In the genomic region with DNA sequence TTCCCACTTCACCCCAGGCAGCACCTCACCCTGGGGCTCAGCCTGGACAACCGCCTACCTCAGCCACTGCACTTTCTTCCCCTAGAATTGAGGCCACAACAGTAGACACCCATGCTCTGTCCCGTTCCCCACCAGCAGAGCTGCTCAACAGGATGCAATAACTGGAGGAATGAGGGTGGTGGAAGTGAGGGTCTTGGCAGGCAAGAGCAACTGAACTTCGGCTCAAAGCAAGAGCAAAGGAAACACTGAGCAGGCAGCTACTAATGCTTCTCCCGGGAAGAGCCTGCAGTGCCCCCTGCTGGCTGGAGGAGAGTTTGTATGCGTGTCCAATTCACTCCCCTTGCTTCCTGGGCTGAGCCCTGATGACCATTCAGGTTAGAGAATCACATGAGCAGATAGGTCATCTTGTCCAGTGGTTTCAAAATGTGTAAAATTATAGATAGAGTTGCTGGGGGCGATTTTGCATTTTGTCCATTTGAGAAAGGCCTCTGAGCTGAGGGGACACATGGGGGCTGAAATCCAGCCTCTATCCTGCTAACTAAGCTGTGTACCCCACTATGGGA, we compare ENCODE assay signal across 8 cellular contexts. TPM values are rescaled to one million over a fixed set of nuclear protein-coding genes. Genes with fewer than 3 reads are reported as not detected.
DNase-seq lines count a peak whose midpoint lies in the region; ATAC-seq, FAIRE-seq and TF ChIP-seq lines count a peak whose summit lies in the region.

No MANE protein-coding gene starts in this region.

- whole genome bisulfite sequencing in H1 (ENCODE audit: extremely low coverage in 1 of 2, insufficient coverage in 1 of 2, insufficient read length in 1 of 2, insufficient replicate concordance in 2 of 2, low coverage in 1 of 2, low lambda C conversion rate in 2 of 2, missing lambda C conversion rate in 1 of 2), 2 experiments, result 25% methylated on average over 6 of the region's 6 CpGs; no CpG with 5 or more reads in 1 of the 2 experiments

- FAIRE-seq in H1 (lab: Jason Lieb, UNC), result peak; percentile 39

- H2BK12ac ChIP-seq in H1 (ENCODE audit: low read depth, low read length), result peak overlapping the region; percentile 87; the same call in 1 of the 2 replicates

- ATAC-seq in HG03039 (IDR thresholded peaks at IDR 0.05; ENCODE audit: unreplicated experiment), result no peak

- H3K9ac ChIP-seq in H1 (replicated peaks in 1 of 4; ENCODE audit: extremely low read depth in 1 of 4, low read depth in 3 of 4, low read length in 3 of 4), result no peak overlapping the region

- H3K27me3 ChIP-seq in H1 (replicated peaks in 1 of 4; ENCODE audit: control insufficient read depth in 3 of 4, extremely low read depth in 1 of 4, insufficient read depth in 3 of 4, low read length in 3 of 4), result peaks cover 0 to 43% (median 18%) of the 10 kb centered on the region in 4 experiments; a peak in 4 of 7 replicates

- H2BK120ac ChIP-seq in H1 (replicated peaks; ENCODE audit: low read depth, low read length), result no peak overlapping the region

- H3K23me2 ChIP-seq in H1 (ENCODE audit: low read depth, low read length), result no peaks in the 10 kb centered on the region

- no peak overlapping the region for H3K4me3 ChIP-seq in H1 (ENCODE audit: extremely low read depth in 1 of 4, insufficient read depth in 2 of 4, low read depth in 3 of 4, low read length in 4 of 4)

- H4K8ac ChIP-seq in H1 (ENCODE audit: extremely low read depth, insufficient read depth, low read length), result peak overlapping the region; percentile 86; the same call in 1 of the 2 replicates

- no peak overlapping the region for H3K23ac ChIP-seq in H1 (ENCODE audit: insufficient read length)

- H2BK15ac ChIP-seq in H1 (ENCODE audit: low read length), result peak overlapping the region; percentile 89; the same call in 1 of the 2 replicates

- peak overlapping the region; percentile 97; the same call in 1 of the 2 replicates for H3K18ac ChIP-seq in H1 (ENCODE audit: extremely low read depth, low read length)

- no peak overlapping the region for H4K5ac ChIP-seq in H1 (ENCODE audit: insufficient read length, low read depth, low read length)

- TF ChIP-seq EP300 in H1 (IDR thresholded peaks at IDR 0.05; ENCODE audit: borderline replicate concordance in 1 of 2, low read depth in 2 of 2, low read length in 2 of 2), result no peak

- H3K4me2 ChIP-seq in H1 (ENCODE audit: insufficient read depth in 1 of 2, low read depth in 2 of 2, low read length in 2 of 2), result peak overlapping the region in 1 of 2 experiments; percentile 44; a peak in 1 of 4 replicates

- no peaks in the 10 kb centered on the region for H3K9me3 ChIP-seq in H1 (ENCODE audit: insufficient read depth in 2 of 2, low read depth in 1 of 2, low read length in 1 of 2)

- H3K14ac ChIP-seq in H1 (ENCODE audit: insufficient read length), result no peak overlapping the region

- POLR2A ChIA-PET in H1 (lab: Charles Lee; ENCODE audit: partially characterized antibody), result interaction anchor here (0.8 to 2.8 kb wide), 6 partner anchors 11 to 84 kb away, joined by 3 to 11 read pairs (median 3); a partner anchor contains a TSS

- DNase-seq in CD1c-positive myeloid dendritic cell (ENCODE audit: extremely low spot score) (peak; percentile 79), HCEC 1CT (peak; percentile 66), NCI-H748 (lab: John Stamatoyannopoulos, UW; ENCODE audit: unreplicated experiment) (peak; percentile 98), H1 (ENCODE audit: low read depth in 1 of 2, low spot score in 2 of 2) (peak; percentile 44 to 82), mucosa of gallbladder (ENCODE audit: low spot score) (peak; percentile 65)
- peak; percentile 59 for DNase-seq in activated CD4-positive, alpha-beta T cell treated with anti-CD3 and anti-CD28 coated beads, Interleukin-2, amount 50 U/mL, for 1 hour
- peak; percentile 11 to 48 (median 22) for DNase-seq in stimulated activated naive CD4-positive, alpha-beta T cell (lab: John Stamatoyannopoulos, UW)

- 0 out of 2 replicates have a peak overlapping the region, but pooled peaks have one; percentile 44 for H2BK5ac ChIP-seq in H1 (ENCODE audit: low read depth, low read length)

- TF ChIP-seq CTCF in H1 (IDR thresholded peaks at IDR 0.05; ENCODE audit: control extremely low read depth in 1 of 3, insufficient read depth in 1 of 3, low read depth in 1 of 3, low read length in 3 of 3), result peak; percentile 80 to 98 (median 92)

- peak overlapping the region; percentile 100 for H2AFZ ChIP-seq in H1 (ENCODE audit: low read length)

- no peak overlapping the region for H3K4ac ChIP-seq in H1 (replicated peaks; ENCODE audit: insufficient read length, low read depth, low read length)

- H3K36me3 ChIP-seq in H1 (ENCODE audit: control insufficient read depth in 2 of 4, insufficient read depth in 4 of 4, low read length in 3 of 4), result no peaks in the 10 kb centered on the region

- CTCF ChIA-PET in H1 (lab: Charles Lee; ENCODE audit: partially characterized antibody), result interaction anchor here (0.5 to 17.8 kb wide), 50 partner anchors 10 to 1456 kb away, joined by 3 to 469 read pairs (median 4); a partner anchor contains a TSS

- no peak overlapping the region for H2BK20ac ChIP-seq in H1 (ENCODE audit: low read length)

- H4K20me1 ChIP-seq in H1 (replicated peaks in 1 of 2; ENCODE audit: control insufficient read depth in 1 of 2, insufficient read depth in 2 of 2, low read length in 2 of 2), result peaks cover 0 to 2% of the 10 kb centered on the region in 2 experiments

- H3K79me1 ChIP-seq in H1 (ENCODE audit: low read depth, low read length), result no peaks in the 10 kb centered on the region

- TF ChIP-seq POLR2A in H1 (IDR thresholded peaks at IDR 0.05; ENCODE audit: control extremely low read depth in 1 of 2, low read depth in 2 of 2, low read length in 2 of 2), result no peak

- no peaks in the 10 kb centered on the region for H3K79me2 ChIP-seq in H1 (ENCODE audit: control insufficient read depth in 1 of 2, insufficient read depth in 2 of 2, low read length in 2 of 2)

- no peak overlapping the region for H3K27ac ChIP-seq in H1 (ENCODE audit: low read depth, low read length)

- peak overlapping the region; percentile 26 for H4K91ac ChIP-seq in H1 (replicated peaks; ENCODE audit: insufficient read length, low read length)

- no peaks in the 10 kb centered on the region for H3K4me1 ChIP-seq in H1 (replicated peaks in 1 of 4; ENCODE audit: control insufficient read depth in 3 of 4, insufficient read depth in 4 of 4, low read length in 3 of 4)

- H2AK5ac ChIP-seq in H1 (ENCODE audit: low read depth, low read length), result no peak overlapping the region

- H3K56ac ChIP-seq in H1 (replicated peaks; ENCODE audit: insufficient read length, low read depth, low read length), result no peak overlapping the region

- TF ChIP-seq RAD21 in H1 (IDR thresholded peaks at IDR 0.05 in 1 of 2, conservative IDR thresholded peaks at IDR 0.05 in 1 of 2; ENCODE audit: low read depth in 2 of 2, low read length in 2 of 2), result peak; percentile 71 to 79

TF ChIP-seq in H1, 55 proteins besides CTCF, POLR2A, EP300 and RAD21 (continues in another document):
- TF ChIP-seq SUZ12 (IDR thresholded peaks at IDR 0.05; ENCODE audit: low read length) (no peak), SIN3A (conservative IDR thresholded peaks at IDR 0.05 in 1 of 2, IDR thresholded peaks at IDR 0.05 in 1 of 2; ENCODE audit: low read depth in 1 of 2, low read length in 2 of 2) (no peak), CHD1 (IDR thresholded peaks at IDR 0.05; ENCODE audit: low read depth, low read length) (no peak), KDM5A (IDR thresholded peaks at IDR 0.05; ENCODE audit: low read length) (no peak), TAF1 (IDR thresholded peaks at IDR 0.05; ENCODE audit: low read depth, low read length) (0 out of 2 replicates have a peak, but pooled peaks have one; percentile 25), EZH2 (IDR thresholded peaks at IDR 0.05; ENCODE audit: low read depth, low read length, severe bottlenecking) (no peak), FOSL1 (IDR thresholded peaks at IDR 0.05; ENCODE audit: insufficient read depth, low read depth, low read length) (no peak)
- TF ChIP-seq, protein P1, sequence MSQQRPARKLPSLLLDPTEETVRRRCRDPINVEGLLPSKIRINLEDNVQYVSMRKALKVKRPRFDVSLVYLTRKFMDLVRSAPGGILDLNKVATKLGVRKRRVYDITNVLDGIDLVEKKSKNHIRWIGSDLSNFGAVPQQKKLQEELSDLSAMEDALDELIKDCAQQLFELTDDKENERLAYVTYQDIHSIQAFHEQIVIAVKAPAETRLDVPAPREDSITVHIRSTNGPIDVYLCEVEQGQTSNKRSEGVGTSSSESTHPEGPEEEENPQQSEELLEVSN (IDR thresholded peaks at IDR 0.05), result no peak

RNA-seq across cellular contexts. Expression of a gene that starts 13.9 kb away (rescaled TPM):
- not detected in 2 replicates for total RNA-seq in H1 (2021; fragmentation: NEBNext Ultra II Directional; extraction: Animal tissue kit (Norgen Biotek cat#: 25700))
- 0.06 TPM in 1 of 2 replicates, not detected in the other for polyA plus RNA-seq in H1 (2011; rRNA removed)
- polyA plus RNA-seq in H1 (2011; cell fraction: cytosol; rRNA removed), result not detected
- not detected for polyA plus RNA-seq in H1 (2011; cell fraction: nucleus; rRNA removed)
- polyA plus RNA-seq in H1 (2012, experiment 1 of 2), result not detected in 4 replicates
- not detected for polyA plus RNA-seq in H1 (2012, experiment 2 of 2)
- polyA plus RNA-seq in H1 (2013, experiment 1 of 2), result not detected
- polyA plus RNA-seq in H1 (2013, experiment 2 of 2), result not detected
- 0.16 TPM in 1 of 2 replicates, not detected in the other for polyA minus RNA-seq in H1 (2011; rRNA and poly(A)+ RNA removed)
- not detected for polyA minus RNA-seq in H1 (2011; cell fraction: cytosol; rRNA and poly(A)+ RNA removed)
- not detected for polyA minus RNA-seq in H1 (2011; cell fraction: nucleus; rRNA and poly(A)+ RNA removed)
- 2.9 TPM for total RNA-seq in mucosa of gallbladder

RNA-seq across cellular contexts. Expression of a gene that starts 18.6 kb away (rescaled TPM):
- total RNA-seq in H1 (2021; fragmentation: NEBNext Ultra II Directional; extraction: Animal tissue kit (Norgen Biotek cat#: 25700)), result 3.1 and 3.5 TPM in 2 replicates
- 1.8 and 2.9 TPM in 2 replicates for polyA plus RNA-seq in H1 (2011; rRNA removed)
- 1.6 TPM for polyA plus RNA-seq in H1 (2011; cell fraction: cytosol; rRNA removed)
- 3.1 TPM for polyA plus RNA-seq in H1 (2011; cell fraction: nucleus; rRNA removed)
- 1.4 to 2.6 TPM (median 2.2 TPM) in 4 replicates for polyA plus RNA-seq in H1 (2012, experiment 1 of 2)
- polyA plus RNA-seq in H1 (2012, experiment 2 of 2), result 1.8 TPM
- 2.2 TPM for polyA plus RNA-seq in H1 (2013, experiment 1 of 2)
- 2.0 TPM for polyA plus RNA-seq in H1 (2013, experiment 2 of 2)
- 2.0 and 2.3 TPM in 2 replicates for polyA minus RNA-seq in H1 (2011; rRNA and poly(A)+ RNA removed)
- polyA minus RNA-seq in H1 (2011; cell fraction: cytosol; rRNA and poly(A)+ RNA removed), result 1.5 TPM
- 1.8 TPM for polyA minus RNA-seq in H1 (2011; cell fraction: nucleus; rRNA and poly(A)+ RNA removed)
- 8.5 TPM for total RNA-seq in mucosa of gallbladder

RNA-seq across cellular contexts. Expression of a gene that starts 33.2 kb away (rescaled TPM):
- 0.46 and 0.54 TPM in 2 replicates for total RNA-seq in H1 (2021; fragmentation: NEBNext Ultra II Directional; extraction: Animal tissue kit (Norgen Biotek cat#: 25700))
- 0.55 and 0.74 TPM in 2 replicates for polyA plus RNA-seq in H1 (2011; rRNA removed)
- 0.72 TPM for polyA plus RNA-seq in H1 (2011; cell fraction: cytosol; rRNA removed)
- polyA plus RNA-seq in H1 (2011; cell fraction: nucleus; rRNA removed), result 0.97 TPM
- 0.32 to 0.92 TPM (median 0.64 TPM) in 4 replicates for polyA plus RNA-seq in H1 (2012, experiment 1 of 2)
- 0.41 TPM for polyA plus RNA-seq in H1 (2012, experiment 2 of 2)
- polyA plus RNA-seq in H1 (2013, experiment 1 of 2), result 0.81 TPM
- polyA plus RNA-seq in H1 (2013, experiment 2 of 2), result 0.79 TPM
- polyA minus RNA-seq in H1 (2011; rRNA and poly(A)+ RNA removed), result 1.8 and 2.1 TPM in 2 replicates
- 0.51 TPM for polyA minus RNA-seq in H1 (2011; cell fraction: cytosol; rRNA and poly(A)+ RNA removed)
- polyA minus RNA-seq in H1 (2011; cell fraction: nucleus; rRNA and poly(A)+ RNA removed), result 1.00 TPM
- total RNA-seq in mucosa of gallbladder, result 0.20 TPM

Comparison
In these comparisons a context has a peak if more than half of its experiments do, and no peak if none do; other contexts are left out.
1. DNase-seq: peak in every context shown above with its lines; median percentile 98 in NCI-H748; 79 in CD1c-positive myeloid dendritic cell; 66 in HCEC 1CT; 65 in mucosa of gallbladder; 63 in H1; 59 in activated CD4-positive, alpha-beta T cell treated with anti-CD3 and anti-CD28 coated beads, Interleukin-2, amount 50 U/mL, for 1 hour; 22 in stimulated activated naive CD4-positive, alpha-beta T cell.